Comparison of ENCODE assay signal across 24 cellular contexts in genomic region chr20:41394081-41394480, GRCh38. TPM values are rescaled to one million over a fixed set of nuclear protein-coding genes. Genes with fewer than 3 reads are reported as not detected.
"Had no signal": no experiment of that assay in that cellular context is flagged by ENCODE, and none has a peak within 500 bp of the region (broad histone marks: within the 10 kb centered on the region; RNA-seq: fewer than 3 reads in every experiment).

No MANE protein-coding gene starts in this region.

- H3K27me3 ChIP-seq: MG63, SJCRH30 had no signal

- H3K27ac ChIP-seq: WERI-Rb-1 had no signal

- H3K9me3 ChIP-seq: MG63, SJCRH30, SK-N-SH had no signal

- H3K4me2 ChIP-seq: SK-N-SH had no signal

- DNase-seq: activated CD4-positive, alpha-beta T cell treated with anti-CD3 and anti-CD28 coated beads for 4 hours; activated CD8-positive, alpha-beta memory T cell treated with anti-CD3 and anti-CD28 coated beads, Interleukin-2, amount 50 U/mL, for 4 hours; activated CD8-positive, alpha-beta T cell treated with anti-CD3 and anti-CD28 coated beads for 36 hours; activated gamma-delta T cell treated with Interleukin-2 at 50 U/mL for 16 hours; activated naive CD4-positive, alpha-beta T cell treated with anti-CD3 and anti-CD28 coated beads, Interleukin-2, amount 10 ng/mL, durations not matched to agents 7 days and 5 days; activated naive CD8-positive, alpha-beta T cell treated with anti-CD3 and anti-CD28 coated beads for 36 hours; activated T-cell treated with anti-CD3 and anti-CD28 coated beads, Interleukin-2, amount 50 U/mL, for 72 hours; MG63; NCI-H1105; NCI-H1436; NCI-H1694 treated with DMSO at 0.1 percent for 48 hours; NCI-H2029 treated with DMSO at 0.1 percent for 48 hours; NCI-H345; NCI-H510A; NCI-H526 treated with DMSO at 0.1 percent for 48 hours; NCI-H82; SK-N-SH; T-helper 1 cell; WERI-Rb-1 had no signal

- H3K9ac ChIP-seq: SK-N-SH had no signal

- H3K36me3 ChIP-seq: MG63, SJCRH30, WERI-Rb-1 had no signal

- ATAC-seq: activated CD4-positive, CD25-positive, alpha-beta regulatory T cell treated with anti-CD3 and anti-CD28 coated beads, Interleukin-2, amount 50 U/mL, for 24 hours; activated CD8-positive, alpha-beta T cell treated with anti-CD3 and anti-CD28 coated beads for 36 hours had no signal

- H3K4me3 ChIP-seq: MG63, SJCRH30 had no signal

RNA-seq across cellular contexts. Expression of gene EMILIN3, which starts 27.5 kb away (rescaled TPM):
- total RNA-seq: activated CD8-positive, alpha-beta T cell treated with anti-CD3 and anti-CD28 coated beads for 36 hours; activated naive CD8-positive, alpha-beta T cell treated with anti-CD3 and anti-CD28 coated beads for 36 hours; activated T-cell treated with anti-CD3 and anti-CD28 coated beads, Interleukin-2, amount 50 U/mL, for 72 hours; activated T-helper 2 cell treated with anti-CD3 and anti-CD28 coated beads, Interferon-gamma antibody, Interleukin-2, Interleukin-4, amounts not matched to agents 10 μg/mL and 5 μg/mL and 100 μg/mL, durations not matched to agents 14 hours and 24 hours and 36 hours; OCI-LY7; T-helper 2 cell treated with Interferon-gamma antibody and Interleukin-4, amounts not matched to agents 100 ng/mL and 5 ng/mL, for 36 hours had no signal
